ENCODE assay signal across 25 cellular contexts in genomic region chr1:112387807-112388206, GRCh38. TPM values are rescaled to one million over a fixed set of nuclear protein-coding genes. Genes with fewer than 3 reads are reported as not detected.
"Had no signal": no experiment of that assay in that cellular context is flagged by ENCODE, and none has a peak within 500 bp of the region (broad histone marks: within the 10 kb centered on the region; RNA-seq: fewer than 3 reads in every experiment).

No MANE protein-coding gene starts in this region.

- FAIRE-seq: endometrium, keratinocyte, small intestine, urothelium cell line had no signal

- H3K9me3 ChIP-seq: gastrocnemius medialis, mucosa of descending colon, prostate gland, right atrium auricular region, thoracic aorta, tibial nerve, upper lobe of left lung had no signal

- H3K4me3 ChIP-seq: gastrocnemius medialis, lung, mucosa of descending colon, prostate gland, right atrium auricular region, thoracic aorta, tibial nerve, upper lobe of left lung had no signal

- H3K36me3 ChIP-seq: gastrocnemius medialis, prostate gland, right atrium auricular region, thoracic aorta, tibial nerve, upper lobe of left lung had no signal

- H3K36me3 Mint-ChIP-seq: mesothelial cell of epicardium; naive thymus-derived CD4-positive, alpha-beta T cell; stimulated activated naive B cell treated with anti-CD40 and anti-IgM and Interleukin-4, amounts not matched to agents 10 μg/mL and 1 μg/mL and 100 μg/mL, for 72 hours had no signal

- DNase-seq: cortex of kidney; effector memory CD8-positive, alpha-beta T cell; gastrocnemius medialis; mesenchymal stem cell; mucosa of descending colon; naive thymus-derived CD4-positive, alpha-beta T cell; nucleus accumbens; stimulated activated CD4-positive, alpha-beta T cell treated with anti-CD3 and anti-CD28 coated beads, Interleukin-15, amount 100 ng/mL, for 24 hours; stimulated activated CD4-positive, alpha-beta T cell treated with anti-CD3 and anti-CD28 coated beads, Interleukin-2, amount 100 ng/mL, for 48 hours; stimulated activated naive B cell treated with anti-CD40 and anti-IgM and Interleukin-4, amounts not matched to agents 10 μg/mL and 1 μg/mL and 100 μg/mL, for 72 hours; upper lobe of left lung had no signal

- H3K4me3 Mint-ChIP-seq: effector memory CD8-positive, alpha-beta T cell; mesothelial cell of epicardium; naive thymus-derived CD4-positive, alpha-beta T cell; nephron; stimulated activated naive B cell treated with anti-CD40 and anti-IgM and Interleukin-4, amounts not matched to agents 10 μg/mL and 1 μg/mL and 100 μg/mL, for 72 hours; stimulated activated naive CD8-positive, alpha-beta T cell treated with anti-CD3 and anti-CD28 coated beads, Interleukin-15, Interleukin-2, amounts not matched to agents 100 ng/mL and 50 ng/mL, for 24 hours had no signal

- H3K27ac Mint-ChIP-seq: mesothelial cell of epicardium; stimulated activated naive B cell treated with anti-CD40 and anti-IgM and Interleukin-4, amounts not matched to agents 10 μg/mL and 1 μg/mL and 100 μg/mL, for 72 hours had no signal

- ATAC-seq: effector memory CD8-positive, alpha-beta T cell; esophagus mucosa; gastrocnemius medialis; mucosa of descending colon; naive thymus-derived CD4-positive, alpha-beta T cell; stimulated activated naive B cell treated with anti-CD40 and anti-IgM and Interleukin-4, amounts not matched to agents 10 μg/mL and 1 μg/mL and 100 μg/mL, for 72 hours had no signal

- H3K4me1 ChIP-seq: prostate gland had no signal

- H3K9me3 Mint-ChIP-seq: effector memory CD8-positive, alpha-beta T cell; mesothelial cell of epicardium; naive thymus-derived CD4-positive, alpha-beta T cell; nephron; stimulated activated naive B cell treated with anti-CD40 and anti-IgM and Interleukin-4, amounts not matched to agents 10 μg/mL and 1 μg/mL and 100 μg/mL, for 72 hours; stimulated activated naive CD8-positive, alpha-beta T cell treated with anti-CD3 and anti-CD28 coated beads, Interleukin-15, Interleukin-2, amounts not matched to agents 100 ng/mL and 50 ng/mL, for 24 hours had no signal

- H3K27me3 ChIP-seq: gastrocnemius medialis, right atrium auricular region, tibial nerve, upper lobe of left lung had no signal

- H3K27ac ChIP-seq: epithelial cell of prostate, prostate gland, upper lobe of left lung had no signal

RNA-seq across cellular contexts. Expression of gene CTTNBP2NL, which starts 8.2 kb away (rescaled TPM):
- polyA plus RNA-seq: naive thymus-derived CD4-positive, alpha-beta T cell had no signal
